ENCODE assay signal across 12 cellular contexts in genomic region chr7:81112731-81113130, GRCh38.
DNase-seq lines count a peak whose midpoint lies in the region; ATAC-seq, FAIRE-seq and TF ChIP-seq lines count a peak whose summit lies in the region.
"Had no signal": no experiment of that assay in that cellular context is flagged by ENCODE, and none has a peak within 500 bp of the region (broad histone marks: within the 10 kb centered on the region; RNA-seq: fewer than 3 reads in every experiment).

No MANE protein-coding gene starts in this region.

- no peak overlapping the region for H3K4me2 ChIP-seq in GM23338

- H3K9me3 Mint-ChIP-seq in GM23338 (no peaks in the 10 kb centered on the region), neural crest cell (peaks cover 6% of the 10 kb centered on the region)
- H3K9me3 Mint-ChIP-seq: CD4-positive, alpha-beta T cell had no signal

- no peaks in the 10 kb centered on the region for H3K9me2 ChIP-seq in GM23338 (ENCODE audit: insufficient read depth)

- ATAC-seq in GM23338 (no peak), heart right ventricle (no peak)

- no peak overlapping the region for H3K4me3 Mint-ChIP-seq in GM23338
- H3K4me3 Mint-ChIP-seq in neural crest cell = peak overlapping the region; percentile 62
- H3K4me3 Mint-ChIP-seq: B cell; CD4-positive, alpha-beta T cell had no signal

- peaks cover 13% of the 10 kb centered on the region; the same call in 2 of the 3 replicates for H3K4me1 Mint-ChIP-seq in GM23338
- peaks cover 46% of the 10 kb centered on the region for H3K4me1 Mint-ChIP-seq in neural crest cell
- H3K4me1 Mint-ChIP-seq: B cell had no signal

- H3K79me2 ChIP-seq in GM23338 (replicated peaks; ENCODE audit: insufficient read depth) = no peaks in the 10 kb centered on the region

- intact Hi-C loops in vagina (cut with DNase I) (no loop called here), heart right ventricle (cut with DNase I) (no loop called here)

- peak overlapping the region; percentile 27 for H3K27ac Mint-ChIP-seq in GM23338
- peak overlapping the region; percentile 60 for H3K27ac Mint-ChIP-seq in neural crest cell (ENCODE audit: unreplicated experiment)
- H3K27ac Mint-ChIP-seq: B cell; CD4-positive, alpha-beta T cell had no signal

- H2AFZ ChIP-seq in GM23338 = no peak overlapping the region

- H3K9me3 ChIP-seq in vagina (no peaks in the 10 kb centered on the region), heart right ventricle (no peaks in the 10 kb centered on the region)

- DNase-seq in GM23338 (ENCODE audit: low spot score) (no peak), RPMI7951 (ENCODE audit: low read depth) (peak; percentile 3), neural crest cell (ENCODE audit: low read depth, low spot score) (no peak), vagina (ENCODE audit: extremely low spot score in 2 of 2) (no peak), NCI-H2107 treated with DMSO at 0.1 percent for 48 hours (lab: John Stamatoyannopoulos, UW; ENCODE audit: unreplicated experiment) (no peak), heart right ventricle (no peak), frontal cortex (ENCODE audit: low spot score in 2 of 2) (no peak)
- DNase-seq: CD4-positive, alpha-beta T cell; DND-41; GDM1; IMR-90 had no signal

- H3K27me3 ChIP-seq in GM23338 (ENCODE audit: insufficient read depth) (no peaks in the 10 kb centered on the region), vagina (no peaks in the 10 kb centered on the region), heart right ventricle (no peaks in the 10 kb centered on the region)

- H4K20me1 ChIP-seq in GM23338 (replicated peaks; ENCODE audit: insufficient read depth) = no peaks in the 10 kb centered on the region

- no peak overlapping the region for H3K4me3 ChIP-seq in GM23338
- H3K4me3 ChIP-seq in vagina = no peak overlapping the region
- no peak overlapping the region for H3K4me3 ChIP-seq in heart right ventricle

- no peak overlapping the region for H3K27ac ChIP-seq in GM23338 (ENCODE audit: low read depth)
- peak overlapping the region; percentile 2 for H3K27ac ChIP-seq in vagina
- H3K27ac ChIP-seq in heart right ventricle = no peak overlapping the region

- H3K27me3 Mint-ChIP-seq in GM23338 (ENCODE audit: insufficient read depth, low read depth, poor library complexity) (no peaks in the 10 kb centered on the region), neural crest cell (ENCODE audit: low read depth) (no peaks in the 10 kb centered on the region)
- H3K27me3 Mint-ChIP-seq: B cell; CD4-positive, alpha-beta T cell had no signal

- TF ChIP-seq POLR2A in vagina (IDR thresholded peaks at IDR 0.05) = no peak

- TF ChIP-seq CTCF in GM23338 (conservative IDR thresholded peaks at IDR 0.05; ENCODE audit: low read depth in 2 of 2) (no peak), neural crest cell (conservative IDR thresholded peaks at IDR 0.05) (no peak), vagina (IDR thresholded peaks at IDR 0.05) (no peak), heart right ventricle (IDR thresholded peaks at IDR 0.05) (no peak)

- 87 to 90% methylated on average over 1 of the region's 1 CpG for WGBS in heart right ventricle, 2 donors

- H3K36me3 Mint-ChIP-seq in GM23338 (ENCODE audit: low read depth) = no peaks in the 10 kb centered on the region
- no peaks in the 10 kb centered on the region for H3K36me3 Mint-ChIP-seq in neural crest cell (ENCODE audit: low read depth)

- FAIRE-seq in frontal cortex (lab: Jason Lieb, UNC) = no peak

- H3K4me1 ChIP-seq in GM23338 (ENCODE audit: insufficient read depth) (peaks cover 11% of the 10 kb centered on the region), vagina (no peaks in the 10 kb centered on the region), heart right ventricle (no peaks in the 10 kb centered on the region)

- H3F3A ChIP-seq in GM23338 (replicated peaks; ENCODE audit: low read depth) = no peaks in the 10 kb centered on the region

- H3K36me3 ChIP-seq in GM23338 (ENCODE audit: insufficient read depth) (no peaks in the 10 kb centered on the region), vagina (no peaks in the 10 kb centered on the region), heart right ventricle (no peaks in the 10 kb centered on the region)

TF ChIP-seq in GM23338, 12 proteins besides CTCF, POLR2A, EP300 and RAD21:
- TF ChIP-seq ZNF331 (CRISPR knock-in tag; IDR thresholded peaks at IDR 0.05; ENCODE audit: low read depth) (no peak), CREB1 (CRISPR knock-in tag; IDR thresholded peaks at IDR 0.05; ENCODE audit: low read depth) (no peak), ETS1 (IDR thresholded peaks at IDR 0.05) (no peak), EZH2 (IDR thresholded peaks at IDR 0.05; ENCODE audit: low read depth, unreplicated experiment) (no peak), EZH2phosphoT487 (IDR thresholded peaks at IDR 0.05; ENCODE audit: unreplicated experiment) (no peak), ZNF462 (CRISPR knock-in tag; IDR thresholded peaks at IDR 0.05) (no peak), NANOG (IDR thresholded peaks at IDR 0.05; ENCODE audit: borderline replicate concordance) (no peak), JUNB (IDR thresholded peaks at IDR 0.05; ENCODE audit: unreplicated experiment) (no peak)
